In genomic region chr11:8097062-8097814, GRCh38 we compare ENCODE assay signal across 19 cellular contexts.
"Had no signal": no experiment of that assay in that cellular context is flagged by ENCODE, and none has a peak within 500 bp of the region (broad histone marks: within the 10 kb centered on the region; RNA-seq: fewer than 3 reads in every experiment).

No MANE protein-coding gene starts in this region.

- H3K4me3 ChIP-seq: psoas muscle, tibial nerve had no signal

- DNase-seq: activated CD4-positive, alpha-beta T cell treated with anti-CD3 and anti-CD28 coated beads, Interleukin-2, amount 50 U/mL, for 1 hour; activated T-cell treated with anti-CD3 and anti-CD28 coated beads, Interleukin-2, amount 50 U/mL, for 1 hour; amniotic stem cell; caudate nucleus; cortex of kidney; effector CD4-positive, alpha-beta T cell; foreskin keratinocyte; glutamatergic neuron; hypothalamus; kidney glomerular epithelial cell; mesendoderm; occipital lobe; psoas muscle; stimulated activated CD4-positive, alpha-beta T cell treated with anti-CD3 and anti-CD28 coated beads, Interleukin-12 subunit alpha, Interleukin-12 subunit beta, amount 100 ng/mL, for 4 hours; SW 1271 had no signal

- ATAC-seq: foreskin keratinocyte; natural killer cell treated with Interleukin-12 subunit alpha and Interleukin-12 subunit beta and Interleukin-15 and Interleukin-18, amount 100 ng/mL, for 72 hours; psoas muscle; sciatic nerve; stimulated activated memory B cell treated with anti-CD40 and anti-IgM and Interleukin-4, amounts not matched to agents 10 μg/mL and 1 μg/mL and 100 μg/mL, for 72 hours had no signal
